Comparison of ENCODE assay signal across 12 cellular contexts in the genomic region with DNA sequence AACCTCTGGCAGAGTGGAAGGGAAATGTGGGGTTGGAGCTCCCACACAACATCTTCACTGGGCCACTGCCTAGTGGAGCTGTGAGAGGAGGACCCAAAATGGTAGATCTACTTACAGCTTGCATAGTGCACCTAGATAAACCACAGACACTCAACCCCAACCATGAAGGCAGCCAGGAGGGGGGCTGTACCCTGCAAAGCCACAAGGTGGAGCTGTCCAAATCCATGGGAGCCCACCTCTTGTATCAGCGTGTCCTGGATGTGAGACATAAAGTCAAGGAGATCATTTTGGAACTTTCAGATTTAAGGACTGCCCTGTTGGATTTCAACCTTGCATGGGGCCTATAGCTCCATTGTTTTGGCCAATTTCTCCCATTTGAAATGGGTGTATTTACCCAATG. TPM values are rescaled to one million over a fixed set of nuclear protein-coding genes. Genes with fewer than 3 reads are reported as not detected.
DNase-seq lines count a peak whose midpoint lies in the region; ATAC-seq and TF ChIP-seq lines count a peak whose summit lies in the region.
"Had no signal": no experiment of that assay in that cellular context is flagged by ENCODE, and none has a peak within 500 bp of the region (broad histone marks: within the 10 kb centered on the region; RNA-seq: fewer than 3 reads in every experiment).

No MANE protein-coding gene starts in this region.

- DNase-seq in NCI-H82 (lab: John Stamatoyannopoulos, UW) (peak; percentile 29), NCI-H82 treated with DMSO at 0.1 percent for 48 hours (lab: John Stamatoyannopoulos, UW; ENCODE audit: unreplicated experiment) (no peak), cerebellar cortex (ENCODE audit: low spot score) (peak; percentile 15), neural crest cell (ENCODE audit: low read depth, low spot score) (peak; percentile 12), aorta (no peak), lower lobe of right lung (no peak)
- DNase-seq: central memory CD4-positive, alpha-beta T cell; transverse colon had no signal

- H3K4me1 ChIP-seq in aorta (ENCODE audit: control insufficient read depth in 1 of 2, insufficient read depth in 2 of 2, low read length in 2 of 2) (no peaks in the 10 kb centered on the region), lower lobe of right lung (no peaks in the 10 kb centered on the region)
- H3K4me1 ChIP-seq: transverse colon had no signal

- ATAC-seq in aorta (ENCODE audit: low FRiP score) (no peak), lower lobe of right lung (no peak), HG03196 (IDR thresholded peaks at IDR 0.05; ENCODE audit: unreplicated experiment) (no peak)
- ATAC-seq: left colon had no signal

- H3K27me3 ChIP-seq in aorta (ENCODE audit: control insufficient read depth in 1 of 2, insufficient read depth in 2 of 2, low read length in 1 of 2) (no peaks in the 10 kb centered on the region), lower lobe of right lung (ENCODE audit: low read depth) (no peaks in the 10 kb centered on the region)
- H3K27me3 ChIP-seq: transverse colon had no signal

- H3K27ac ChIP-seq in aorta (ENCODE audit: low read depth in 1 of 2, low read length in 2 of 2) = no peak overlapping the region
- no peak overlapping the region for H3K27ac ChIP-seq in lower lobe of right lung
- H3K27ac ChIP-seq: transverse colon had no signal

- TF ChIP-seq CTCF in neural crest cell (conservative IDR thresholded peaks at IDR 0.05) = peak; percentile 57
- TF ChIP-seq CTCF in lower lobe of right lung (IDR thresholded peaks at IDR 0.05) = no peak

- H3K9me3 ChIP-seq in aorta (ENCODE audit: control insufficient read depth, low read length) = no peaks in the 10 kb centered on the region
- H3K9me3 ChIP-seq in lower lobe of right lung = no peaks in the 10 kb centered on the region
- H3K9me3 ChIP-seq: transverse colon had no signal

- H3K36me3 Mint-ChIP-seq in neural crest cell (ENCODE audit: low read depth) = no peaks in the 10 kb centered on the region

- TF ChIP-seq RAD21 in Ishikawa (IDR thresholded peaks at IDR 0.05; ENCODE audit: low read depth) = peak; percentile 53

- H3K36me3 ChIP-seq in aorta (ENCODE audit: control insufficient read depth in 1 of 2, insufficient read depth in 2 of 2, low read length in 1 of 2) (no peaks in the 10 kb centered on the region), lower lobe of right lung (no peaks in the 10 kb centered on the region)
- H3K36me3 ChIP-seq: transverse colon had no signal

- no peaks in the 10 kb centered on the region for H3K4me1 Mint-ChIP-seq in neural crest cell
- H3K4me1 Mint-ChIP-seq: B cell had no signal

- no peak for TF ChIP-seq EP300 in Ishikawa (IDR thresholded peaks at IDR 0.05; ENCODE audit: borderline replicate concordance)

- H3K4me3 ChIP-seq in aorta (ENCODE audit: low read length in 2 of 2) = no peak overlapping the region
- no peak overlapping the region for H3K4me3 ChIP-seq in lower lobe of right lung
- H3K4me3 ChIP-seq: transverse colon had no signal

- no peaks in the 10 kb centered on the region for H3K27me3 Mint-ChIP-seq in neural crest cell (ENCODE audit: low read depth)
- H3K27me3 Mint-ChIP-seq: B cell had no signal

- WGBS in aorta, 2 donors = 59 to 70% methylated on average over 1 of the region's 1 CpG

- H3K27ac Mint-ChIP-seq in neural crest cell (ENCODE audit: unreplicated experiment) = no peak overlapping the region
- H3K27ac Mint-ChIP-seq: B cell had no signal

- no peak overlapping the region for H3K4me3 Mint-ChIP-seq in neural crest cell
- H3K4me3 Mint-ChIP-seq: B cell had no signal

- intact Hi-C loops in aorta (cut with DNase I) = no loop called here
- intact Hi-C loops in lower lobe of right lung (cut with DNase I) = no loop called here

- H3K9me3 Mint-ChIP-seq in neural crest cell = peaks cover 9% of the 10 kb centered on the region

TF ChIP-seq in Ishikawa, 13 proteins besides CTCF, POLR2A, EP300 and RAD21:
- TF ChIP-seq FOXM1 (IDR thresholded peaks at IDR 0.05; ENCODE audit: borderline replicate concordance, low read depth) = no peak
- TF ChIP-seq, protein P1, sequence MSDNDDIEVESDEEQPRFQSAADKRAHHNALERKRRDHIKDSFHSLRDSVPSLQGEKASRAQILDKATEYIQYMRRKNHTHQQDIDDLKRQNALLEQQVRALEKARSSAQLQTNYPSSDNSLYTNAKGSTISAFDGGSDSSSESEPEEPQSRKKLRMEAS (IDR thresholded peaks at IDR 0.05) = no peak
- no peak for TF ChIP-seq ZBTB7A (IDR thresholded peaks at IDR 0.05; ENCODE audit: low read depth)
- no peak for TF ChIP-seq TCF12 (IDR thresholded peaks at IDR 0.05; ENCODE audit: low read depth)
- no peak for TF ChIP-seq USF1 (IDR thresholded peaks at IDR 0.05)
- no peak for TF ChIP-seq TAF1 (IDR thresholded peaks at IDR 0.05; ENCODE audit: low read depth)
- TF ChIP-seq CREB1 (IDR thresholded peaks at IDR 0.05; ENCODE audit: low read depth) = no peak
- no peak for TF ChIP-seq CEBPB (IDR thresholded peaks at IDR 0.05)
- TF ChIP-seq YY1 (IDR thresholded peaks at IDR 0.05; ENCODE audit: low read depth) = no peak
- no peak for TF ChIP-seq NFIC (IDR thresholded peaks at IDR 0.05)
- TF ChIP-seq REST (IDR thresholded peaks at IDR 0.05; ENCODE audit: low read depth) = no peak
- no peak for TF ChIP-seq TEAD4 (IDR thresholded peaks at IDR 0.05)
- no peak for TF ChIP-seq EGR1 (IDR thresholded peaks at IDR 0.05)

RNA-seq across cellular contexts. Expression of gene TP63, which starts 20.9 kb away (rescaled TPM):
- total RNA-seq in neural crest cell = 0.21 TPM in 1 of 2 replicates, not detected in the other
- total RNA-seq in aorta = under 1 TPM; 0.42 to 0.72 TPM
- under 1 TPM; 0.03 to 0.25 TPM for polyA plus RNA-seq in aorta
- 2.1 TPM for total RNA-seq in lower lobe of right lung
- total RNA-seq: transverse colon had no signal

Comparison
In these comparisons a context has a peak if more than half of its experiments do, and no peak if none do; other contexts are left out.
1. DNase-seq: peak in NCI-H82 (single experiment), cerebellar cortex (single experiment) and neural crest cell (single experiment); none in NCI-H82 treated with DMSO at 0.1 percent for 48 hours (single experiment), aorta (0 of 2) and lower lobe of right lung (single experiment).